ENCODE assay signal across 10 cellular contexts in the genomic region with DNA sequence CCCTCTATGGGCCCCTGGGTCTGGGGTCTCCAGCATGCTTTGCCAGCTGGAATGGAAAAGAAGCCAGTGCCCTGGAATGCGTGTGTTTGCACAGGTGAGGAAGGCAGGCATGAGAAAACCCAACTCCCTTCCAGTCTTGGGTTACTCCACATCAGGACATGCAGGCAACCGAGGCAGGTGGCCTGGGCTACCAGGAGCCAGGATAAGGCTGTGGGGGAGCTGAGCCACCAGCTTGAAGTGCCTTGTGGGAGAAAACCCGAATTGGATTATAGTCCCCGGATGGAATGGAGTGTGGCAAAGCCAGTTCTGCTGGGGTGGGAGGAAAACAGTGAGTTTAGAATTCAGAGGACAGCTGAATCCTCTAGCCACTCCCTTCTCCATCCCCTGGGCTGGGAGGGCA. TPM values are rescaled to one million over a fixed set of nuclear protein-coding genes. Genes with fewer than 3 reads are reported as not detected.
DNase-seq lines count a peak whose midpoint lies in the region; ATAC-seq and TF ChIP-seq lines count a peak whose summit lies in the region.
"Had no signal": no experiment of that assay in that cellular context is flagged by ENCODE, and none has a peak within 500 bp of the region (broad histone marks: within the 10 kb centered on the region; RNA-seq: fewer than 3 reads in every experiment).

No MANE protein-coding gene starts in this region.

- H3K27ac ChIP-seq in ascending aorta: no peak overlapping the region
- H3K27ac ChIP-seq: KMS-11, thoracic aorta had no signal

- intact Hi-C loops in ascending aorta (cut with DNase I): no loop called here

- H3K4me3 ChIP-seq in skeletal muscle cell (ENCODE audit: low read depth, low read length) (no peak overlapping the region), ascending aorta (no peak overlapping the region)
- H3K4me3 ChIP-seq: thoracic aorta had no signal

- TF ChIP-seq CTCF in ascending aorta (IDR thresholded peaks at IDR 0.05): no peak

- H3K27me3 ChIP-seq in ascending aorta: no peaks in the 10 kb centered on the region

- no peak for TF ChIP-seq POLR2A in erythroblast (IDR thresholded peaks at IDR 0.05; ENCODE audit: low read length)

- no peaks in the 10 kb centered on the region for H3K36me3 ChIP-seq in ascending aorta
- H3K36me3 ChIP-seq: thoracic aorta had no signal

- DNase-seq in GM04503 (ENCODE audit: low read depth): peak; percentile 16
- DNase-seq in MV-4-11 (lab: John Stamatoyannopoulos, UW): peak; percentile 64
- peak; percentile 86 for DNase-seq in RPMI8226
- DNase-seq in erythroblast (lab: John Stamatoyannopoulos, UW): peak; percentile 38 to 42
- peak; percentile 27 for DNase-seq in skeletal muscle cell (ENCODE audit: low read depth)
- no peak for DNase-seq in ascending aorta (ENCODE audit: low spot score in 2 of 2)

- ATAC-seq in HG03095 (IDR thresholded peaks at IDR 0.05; ENCODE audit: unreplicated experiment) (no peak), HG02884 (IDR thresholded peaks at IDR 0.05; ENCODE audit: unreplicated experiment) (no peak)

- H3K4me1 ChIP-seq in ascending aorta: peaks cover 0 to 8% of the 10 kb centered on the region in 2 donors

- no peaks in the 10 kb centered on the region for H3K9me3 ChIP-seq in ascending aorta
- H3K9me3 ChIP-seq: thoracic aorta had no signal

RNA-seq across cellular contexts. Expression of gene SRCIN1, which starts 7.2 kb away (rescaled TPM):
- not detected for total RNA-seq in ascending aorta
- total RNA-seq: thoracic aorta had no signal

Comparison
In these comparisons a context has a peak if more than half of its experiments do, and no peak if none do; other contexts are left out.
1. DNase-seq: peak in GM04503 (single experiment), MV-4-11 (single experiment), RPMI8226 (single experiment), erythroblast (2 of 2) and skeletal muscle cell (single experiment); none in ascending aorta (0 of 2).